In genomic region chr22:49968831-49969661, GRCh38 we compare ENCODE assay signal across 13 cellular contexts. TPM values are rescaled to one million over a fixed set of nuclear protein-coding genes. Genes with fewer than 3 reads are reported as not detected.
DNase-seq lines count a peak whose midpoint lies in the region; ATAC-seq and TF ChIP-seq lines count a peak whose summit lies in the region.
"Had no signal": no experiment of that assay in that cellular context is flagged by ENCODE, and none has a peak within 500 bp of the region (broad histone marks: within the 10 kb centered on the region; RNA-seq: fewer than 3 reads in every experiment).

No MANE protein-coding gene starts in this region.

- no TSS peak for BruUV-seq in HCT116 (replicated peaks; lab: Mats Ljungman, UMichigan)

- no peaks in the 10 kb centered on the region for H3K9me3 ChIP-seq in HCT116 (ENCODE audit: control insufficient read depth in 1 of 2, insufficient read depth in 1 of 2, low read depth in 1 of 2, low read length in 2 of 2)
- H3K9me3 ChIP-seq in right cardiac atrium (ENCODE audit: control insufficient read depth, low read length), result no peaks in the 10 kb centered on the region
- H3K9me3 ChIP-seq: colonic mucosa, neutrophil had no signal

- WGBS in right cardiac atrium, result 96% methylated on average over 16 of the region's 16 CpGs

- peak overlapping the region; percentile 85; the same call in 1 of the 2 replicates for H3K9ac ChIP-seq in HCT116 (ENCODE audit: low read length)

- H3K4me3 ChIP-seq in HCT116 (replicated peaks in 1 of 2; ENCODE audit: low read depth in 1 of 2, low read length in 2 of 2) (no peak overlapping the region), right cardiac atrium (ENCODE audit: low read length) (no peak overlapping the region)
- H3K4me3 ChIP-seq: colonic mucosa had no signal

- ATAC-seq in HCT116 (no peak), right cardiac atrium (no peak), HG03097 (IDR thresholded peaks at IDR 0.05; ENCODE audit: low FRiP score, unreplicated experiment) (no peak)

- CTCF ChIA-PET in HCT116 (lab: Charles Lee), result no interaction called here

- RAD21 ChIA-PET in HCT116 (lab: Charles Lee; ENCODE audit: low non-redundant PET in 1 of 2, low total read pairs in 2 of 2, uncharacterized antibody in 2 of 2, unreplicated experiment in 2 of 2), result no interaction called here

- peaks cover 14% of the 10 kb centered on the region; the same call in 1 of the 2 replicates for H3K79me2 ChIP-seq in HCT116 (ENCODE audit: insufficient read depth, low read length)

- TF ChIP-seq POLR2A in HCT116 (IDR thresholded peaks at IDR 0.05; ENCODE audit: borderline replicate concordance, extremely low read depth, insufficient read depth, insufficient read length), result no peak

- peaks cover 37 to 82% of the 10 kb centered on the region in 2 experiments for H3K4me1 ChIP-seq in HCT116 (ENCODE audit: control insufficient read depth in 1 of 2, insufficient read depth in 2 of 2, low read length in 2 of 2)
- peaks cover 13% of the 10 kb centered on the region for H3K4me1 ChIP-seq in right cardiac atrium (ENCODE audit: control insufficient read depth, insufficient read depth, low read length)

- no peak for TF ChIP-seq CTCF in HCT116 (IDR thresholded peaks at IDR 0.05 in 2 of 3, conservative IDR thresholded peaks at IDR 0.05 in 1 of 3; ENCODE audit: borderline replicate concordance in 1 of 3, insufficient read depth in 1 of 3, low read depth in 2 of 3, low read length in 2 of 3)

- H3K36me3 ChIP-seq in HCT116 (ENCODE audit: control insufficient read depth in 1 of 2, insufficient read depth in 2 of 2, low read length in 2 of 2), result peaks cover 5 to 9% of the 10 kb centered on the region in 2 experiments; a peak in 3 of 4 replicates

- peak overlapping the region; percentile 70; the same call in 1 of the 2 replicates for H3K27ac ChIP-seq in HCT116 (ENCODE audit: low read depth, low read length)
- H3K27ac ChIP-seq in right cardiac atrium (ENCODE audit: low read length), result peak overlapping the region; percentile 1
- H3K27ac ChIP-seq: neutrophil had no signal

- TF ChIP-seq RAD21 in HCT116 (IDR thresholded peaks at IDR 0.05; ENCODE audit: low read depth), result no peak

- no peaks in the 10 kb centered on the region for H3K9me2 ChIP-seq in HCT116 (ENCODE audit: insufficient read depth)

- no peak for DNase-seq in HCT116 (ENCODE audit: low read depth, low spot score)
- peak; percentile 59 for DNase-seq in activated CD8-positive, alpha-beta memory T cell treated with anti-CD3 and anti-CD28 coated beads, Interleukin-2, amount 50 U/mL, for 48 hours
- DNase-seq in right cardiac atrium, result peak; percentile 35 to 66 (median 60)
- DNase-seq in stimulated activated CD8-positive, alpha-beta memory T cell treated with anti-CD3 and anti-CD28 coated beads, Interleukin-4, amount 100 ng/mL, for 48 hours, result peak; percentile 31
- no peak for DNase-seq in AG08396 (ENCODE audit: low spot score)
- DNase-seq in KG1 (lab: John Stamatoyannopoulos, UW), result no peak
- DNase-seq in kidney tubule cell (ENCODE audit: low spot score), result no peak
- DNase-seq: Karpas-422, NCI-H446 treated with DMSO at 0.1 percent for 48 hours had no signal

- no peak overlapping the region for H2AFZ ChIP-seq in HCT116 (ENCODE audit: low read depth, low read length, poor library complexity, severe bottlenecking)

- intact Hi-C loops in HCT116 (cut with micrococcal nuclease), result no loop called here
- intact Hi-C loops in right cardiac atrium (cut with DNase I), result no loop called here

- peaks cover 2% of the 10 kb centered on the region; the same call in 1 of the 2 replicates for H4K20me1 ChIP-seq in HCT116 (ENCODE audit: insufficient read depth)

- POLR2A ChIA-PET in HCT116 (lab: Charles Lee), result no interaction called here

- H3K4me2 ChIP-seq in HCT116 (ENCODE audit: low read length), result peak overlapping the region; percentile 95; the same call in 1 of the 2 replicates

- no peaks in the 10 kb centered on the region for H3K27me3 ChIP-seq in HCT116 (ENCODE audit: insufficient read depth, low read length)
- no peaks in the 10 kb centered on the region for H3K27me3 ChIP-seq in right cardiac atrium (ENCODE audit: control insufficient read depth, insufficient read depth)
- H3K27me3 ChIP-seq: colonic mucosa had no signal

TF ChIP-seq in HCT116, 20 proteins besides CTCF, POLR2A, EP300 and RAD21:
- TF ChIP-seq TCF7L2 (IDR thresholded peaks at IDR 0.05; ENCODE audit: borderline replicate concordance, extremely low read depth, insufficient read depth, insufficient read length), result no peak
- no peak for TF ChIP-seq ELF1 (IDR thresholded peaks at IDR 0.05; ENCODE audit: borderline replicate concordance, low read depth)
- TF ChIP-seq SIN3A (IDR thresholded peaks at IDR 0.05; ENCODE audit: low read depth), result no peak
- TF ChIP-seq FOSL1 (IDR thresholded peaks at IDR 0.05; ENCODE audit: low read depth), result no peak
- no peak for TF ChIP-seq EGR1 (IDR thresholded peaks at IDR 0.05; ENCODE audit: low read depth)
- TF ChIP-seq, protein P1, sequence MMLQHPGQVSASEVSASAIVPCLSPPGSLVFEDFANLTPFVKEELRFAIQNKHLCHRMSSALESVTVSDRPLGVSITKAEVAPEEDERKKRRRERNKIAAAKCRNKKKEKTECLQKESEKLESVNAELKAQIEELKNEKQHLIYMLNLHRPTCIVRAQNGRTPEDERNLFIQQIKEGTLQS (IDR thresholded peaks at IDR 0.05), result no peak
- TF ChIP-seq ZBTB33 (IDR thresholded peaks at IDR 0.05; ENCODE audit: extremely low read depth, insufficient replicate concordance, low read length), result no peak
- TF ChIP-seq REST (IDR thresholded peaks at IDR 0.05; ENCODE audit: low read depth), result no peak
- no peak for TF ChIP-seq CEBPB (IDR thresholded peaks at IDR 0.05; ENCODE audit: low read depth)
- TF ChIP-seq EZH2 (IDR thresholded peaks at IDR 0.05), result no peak
- no peak for TF ChIP-seq ZNF274 (IDR thresholded peaks at IDR 0.05; ENCODE audit: low read depth, low read length)
- no peak for TF ChIP-seq ZFX (IDR thresholded peaks at IDR 0.05)
- no peak for TF ChIP-seq EZH2phosphoT487 (IDR thresholded peaks at IDR 0.05; ENCODE audit: borderline replicate concordance)
- TF ChIP-seq SRF (IDR thresholded peaks at IDR 0.05; ENCODE audit: low read depth), result no peak
- TF ChIP-seq, protein P2, sequence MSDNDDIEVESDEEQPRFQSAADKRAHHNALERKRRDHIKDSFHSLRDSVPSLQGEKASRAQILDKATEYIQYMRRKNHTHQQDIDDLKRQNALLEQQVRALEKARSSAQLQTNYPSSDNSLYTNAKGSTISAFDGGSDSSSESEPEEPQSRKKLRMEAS (IDR thresholded peaks at IDR 0.05), result no peak

RNA-seq across cellular contexts. Expression of gene PIM3, which starts 8.5 kb away (rescaled TPM):
- total RNA-seq in HCT116 (2021; ENCODE audit: unreplicated experiment) (116 TPM), right cardiac atrium (10 to 100 TPM; 39.9 to 55.8 (median 49.9) TPM)
- polyA plus RNA-seq in HCT116 (2012), result 84.5 and 97.2 TPM in 2 replicates
- 39.0 TPM for polyA plus RNA-seq in right cardiac atrium

RNA-seq across cellular contexts. Expression of gene IL17REL, which starts 43.5 kb away (rescaled TPM):
- total RNA-seq in HCT116 (2021; ENCODE audit: unreplicated experiment), result not detected
- polyA plus RNA-seq in HCT116 (2012), result not detected in 2 replicates
- total RNA-seq in right cardiac atrium, result under 1 TPM in 1 of 4 donors, not detected in 3; 0.06 TPM
- not detected for polyA plus RNA-seq in right cardiac atrium
- total RNA-seq: SK-MEL-5 had no signal

RNA-seq across cellular contexts. Expression of gene CRELD2, which starts 50.6 kb away (rescaled TPM):
- total RNA-seq in HCT116 (2021; ENCODE audit: unreplicated experiment) (45.8 TPM), right cardiac atrium (10 to 100 TPM; 22.1 to 40.0 (median 26.8) TPM)
- polyA plus RNA-seq in HCT116 (2012), result 39.6 and 41.0 TPM in 2 replicates
- 21.8 TPM for polyA plus RNA-seq in right cardiac atrium

RNA-seq across cellular contexts. Expression of gene ALG12, which starts 50.8 kb away (rescaled TPM):
- total RNA-seq in HCT116 (2021; ENCODE audit: unreplicated experiment) (16.6 TPM), right cardiac atrium (10 to 100 TPM; 13.2 to 19.7 (median 17.4) TPM)
- polyA plus RNA-seq in HCT116 (2012), result 13.0 and 13.7 TPM in 2 replicates
- polyA plus RNA-seq in right cardiac atrium, result 13.0 TPM

Comparison
In these comparisons a context has a peak if more than half of its experiments do, and no peak if none do; other contexts are left out.
1. DNase-seq: peak in activated CD8-positive, alpha-beta memory T cell treated with anti-CD3 and anti-CD28 coated beads, Interleukin-2, amount 50 U/mL, for 48 hours (single experiment), right cardiac atrium (3 of 3) and stimulated activated CD8-positive, alpha-beta memory T cell treated with anti-CD3 and anti-CD28 coated beads, Interleukin-4, amount 100 ng/mL, for 48 hours (single experiment); none in HCT116 (single experiment), AG08396 (single experiment), KG1 (single experiment) and kidney tubule cell (single experiment).